ENCODE assay signal across 1 cellular context in genomic region chr6:1230689-1231605, GRCh38.
A peak's percentile ranks its signal among the peaks of the same experiment; 100 is the strongest.
TF ChIP-seq lines count a peak whose summit lies in the region.

No MANE protein-coding gene starts in this region.

TF ChIP-seq in HepG2, 621 proteins besides CTCF, POLR2A, EP300 and RAD21 (continued from another document and continues in another):
- no peak for TF ChIP-seq ZBTB40 (IDR thresholded peaks at IDR 0.05)
- TF ChIP-seq ZBTB40 (CRISPR knock-in tag; IDR thresholded peaks at IDR 0.05), result no peak
- no peak for TF ChIP-seq ZNF572 (CRISPR knock-in tag; IDR thresholded peaks at IDR 0.05)
- peak; percentile 57; the same call in 1 of the 2 replicates for TF ChIP-seq FOXJ3 (CRISPR knock-in tag; IDR thresholded peaks at IDR 0.05; ENCODE audit: borderline replicate concordance)
- TF ChIP-seq ZNF746 (CRISPR knock-in tag; IDR thresholded peaks at IDR 0.05), result peak; percentile 87; the same call in 1 of the 2 replicates
- peak; percentile 37; the same call in 1 of the 2 replicates for TF ChIP-seq GZF1 (CRISPR knock-in tag; IDR thresholded peaks at IDR 0.05)
- TF ChIP-seq, protein P1, sequence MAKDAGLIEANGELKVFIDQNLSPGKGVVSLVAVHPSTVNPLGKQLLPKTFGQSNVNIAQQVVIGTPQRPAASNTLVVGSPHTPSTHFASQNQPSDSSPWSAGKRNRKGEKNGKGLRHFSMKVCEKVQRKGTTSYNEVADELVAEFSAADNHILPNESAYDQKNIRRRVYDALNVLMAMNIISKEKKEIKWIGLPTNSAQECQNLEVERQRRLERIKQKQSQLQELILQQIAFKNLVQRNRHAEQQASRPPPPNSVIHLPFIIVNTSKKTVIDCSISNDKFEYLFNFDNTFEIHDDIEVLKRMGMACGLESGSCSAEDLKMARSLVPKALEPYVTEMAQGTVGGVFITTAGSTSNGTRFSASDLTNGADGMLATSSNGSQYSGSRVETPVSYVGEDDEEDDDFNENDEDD (CRISPR knock-in tag; IDR thresholded peaks at IDR 0.05; ENCODE audit: borderline replicate concordance), result peak; percentile 31; the same call in 1 of the 2 replicates
- peak; percentile 33; the same call in 1 of the 2 replicates for TF ChIP-seq ZNF329 (CRISPR knock-in tag; IDR thresholded peaks at IDR 0.05; ENCODE audit: low read depth)
- TF ChIP-seq POLR2AphosphoS5 (IDR thresholded peaks at IDR 0.05; ENCODE audit: low read depth, low read length), result peak; percentile 57
- TF ChIP-seq ZNF800 (CRISPR knock-in tag; IDR thresholded peaks at IDR 0.05), result peak; percentile 40; the same call in 1 of the 2 replicates
- TF ChIP-seq ARID2 (CRISPR knock-in tag; IDR thresholded peaks at IDR 0.05; ENCODE audit: borderline replicate concordance), result peak; percentile 80; the same call in 1 of the 2 replicates
- TF ChIP-seq SMARCE1 (IDR thresholded peaks at IDR 0.05; ENCODE audit: borderline replicate concordance), result no peak
- TF ChIP-seq FOXA1 (IDR thresholded peaks at IDR 0.05), result no peak; the same call in 1 of the 2 replicates
- peak; percentile 95 for TF ChIP-seq FOXA1 (CRISPR knock-in tag; IDR thresholded peaks at IDR 0.05)
- TF ChIP-seq ZEB1 (IDR thresholded peaks at IDR 0.05; ENCODE audit: insufficient replicate concordance, low read depth), result peak; percentile 84
- peak; percentile 97 for TF ChIP-seq CBX5 (CRISPR knock-in tag; IDR thresholded peaks at IDR 0.05; ENCODE audit: borderline replicate concordance)
- peak; percentile 42; the same call in 1 of the 2 replicates for TF ChIP-seq ZNF678 (CRISPR knock-in tag; IDR thresholded peaks at IDR 0.05)
- TF ChIP-seq SP4 (CRISPR knock-in tag; IDR thresholded peaks at IDR 0.05), result peak; percentile 33; the same call in 1 of the 2 replicates
- TF ChIP-seq FOXO4 (CRISPR knock-in tag; conservative IDR thresholded peaks at IDR 0.05), result no peak
- peak; percentile 67; the same call in 1 of the 2 replicates for TF ChIP-seq ARNTL (CRISPR knock-in tag; IDR thresholded peaks at IDR 0.05)
- no peak for TF ChIP-seq GABPA (IDR thresholded peaks at IDR 0.05; ENCODE audit: low read depth, low read length)
- TF ChIP-seq GABPA (CRISPR knock-in tag; IDR thresholded peaks at IDR 0.05; ENCODE audit: low read depth), result peak; percentile 28; the same call in 1 of the 2 replicates
- peak; percentile 56 for TF ChIP-seq MED13 (CRISPR knock-in tag; IDR thresholded peaks at IDR 0.05)
- peak; percentile 73 for TF ChIP-seq THAP11 (CRISPR knock-in tag; IDR thresholded peaks at IDR 0.05)
- TF ChIP-seq TEAD2 (CRISPR knock-in tag; IDR thresholded peaks at IDR 0.05), result no peak
- TF ChIP-seq, protein P2, sequence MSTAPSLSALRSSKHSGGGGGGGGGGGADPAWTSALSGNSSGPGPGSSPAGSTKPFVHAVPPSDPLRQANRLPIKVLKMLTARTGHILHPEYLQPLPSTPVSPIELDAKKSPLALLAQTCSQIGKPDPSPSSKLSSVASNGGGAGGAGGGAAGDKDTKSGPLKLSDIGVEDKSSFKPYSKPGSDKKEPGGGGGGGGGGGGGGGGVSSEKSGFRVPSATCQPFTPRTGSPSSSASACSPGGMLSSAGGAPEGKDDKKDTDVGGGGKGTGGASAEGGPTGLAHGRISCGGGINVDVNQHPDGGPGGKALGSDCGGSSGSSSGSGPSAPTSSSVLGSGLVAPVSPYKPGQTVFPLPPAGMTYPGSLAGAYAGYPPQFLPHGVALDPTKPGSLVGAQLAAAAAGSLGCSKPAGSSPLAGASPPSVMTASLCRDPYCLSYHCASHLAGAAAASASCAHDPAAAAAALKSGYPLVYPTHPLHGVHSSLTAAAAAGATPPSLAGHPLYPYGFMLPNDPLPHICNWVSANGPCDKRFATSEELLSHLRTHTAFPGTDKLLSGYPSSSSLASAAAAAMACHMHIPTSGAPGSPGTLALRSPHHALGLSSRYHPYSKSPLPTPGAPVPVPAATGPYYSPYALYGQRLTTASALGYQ (CRISPR knock-in tag; IDR thresholded peaks at IDR 0.05), result peak; percentile 66
- TF ChIP-seq ZNF18 (CRISPR knock-in tag; IDR thresholded peaks at IDR 0.05; ENCODE audit: insufficient replicate concordance), result peak; percentile 44
- peak; percentile 18 for TF ChIP-seq ZNF407 (CRISPR knock-in tag; IDR thresholded peaks at IDR 0.05; ENCODE audit: not compliant biosample characterization)
- peak; percentile 61; the same call in 1 of the 2 replicates for TF ChIP-seq HDAC2 (CRISPR knock-in tag; IDR thresholded peaks at IDR 0.05)
